13 cellular contexts compared by ENCODE assay signal in the genomic region with DNA sequence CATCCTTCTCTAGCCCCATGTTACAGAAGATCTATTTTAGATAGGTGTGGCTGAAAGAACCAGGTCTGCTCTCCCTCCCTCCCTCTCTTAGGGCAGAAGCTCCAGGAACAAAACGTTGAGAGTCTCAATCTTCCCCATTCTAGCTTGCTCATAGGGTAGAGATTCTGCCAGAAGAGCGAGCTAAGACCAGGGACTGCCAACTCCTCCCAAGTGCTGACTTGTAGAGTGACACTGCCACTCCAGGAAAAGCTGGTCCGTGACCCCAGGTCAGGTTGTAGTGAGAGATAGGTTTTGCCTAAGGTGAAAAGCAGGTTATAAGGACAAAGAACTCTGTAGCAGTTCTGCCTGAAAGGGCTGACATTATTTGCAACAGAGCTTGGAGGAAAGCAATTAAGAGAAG.
DNase-seq lines count a peak whose midpoint lies in the region; ATAC-seq and TF ChIP-seq lines count a peak whose summit lies in the region.
"Had no signal": no experiment of that assay in that cellular context is flagged by ENCODE, and none has a peak within 500 bp of the region (broad histone marks: within the 10 kb centered on the region; RNA-seq: fewer than 3 reads in every experiment).

No MANE protein-coding gene starts in this region.

- DNase-seq in Right ventricle myocardium superior (no peak), Right ventricle myocardium inferior (ENCODE audit: missing footprints) (no peak), Karpas-422 (peak; percentile 49), neural progenitor cell (ENCODE audit: low spot score) (no peak), posterior cingulate gyrus (no peak)
- DNase-seq: 8988T, AML-193, DMS53, GM23248 had no signal

- intact Hi-C loops in Right ventricle myocardium superior (cut with DNase I), result no loop called here
- intact Hi-C loops in Right ventricle myocardium inferior (cut with DNase I), result no loop called here
- intact Hi-C loops in posterior cingulate gyrus (cut with DNase I), result no loop called here

- H3K4me1 ChIP-seq in Karpas-422 (ENCODE audit: low read length) (peaks cover 20% of the 10 kb centered on the region), neural progenitor cell (peaks cover 5% of the 10 kb centered on the region)
- H3K4me1 ChIP-seq: BLaER1 had no signal

- no peaks in the 10 kb centered on the region for H3F3A ChIP-seq in neural progenitor cell (ENCODE audit: low read depth)

- H3K27ac ChIP-seq in Karpas-422 (ENCODE audit: low read length), result peak overlapping the region; percentile 38
- H3K27ac ChIP-seq in neural progenitor cell, result no peak overlapping the region
- H3K27ac ChIP-seq: BLaER1, GM23248 had no signal

- H3K79me2 ChIP-seq in Karpas-422 (ENCODE audit: low read length), result peaks cover 9% of the 10 kb centered on the region
- H3K79me2 ChIP-seq in neural progenitor cell (ENCODE audit: low read depth), result no peaks in the 10 kb centered on the region

- H2AFZ ChIP-seq in Karpas-422 (ENCODE audit: low read length), result no peak overlapping the region
- no peak overlapping the region for H2AFZ ChIP-seq in neural progenitor cell (replicated peaks)
- H2AFZ ChIP-seq: GM23248 had no signal

- peaks cover 38% of the 10 kb centered on the region for H3K36me3 ChIP-seq in Karpas-422 (ENCODE audit: insufficient read depth, low read length)
- H3K36me3 ChIP-seq in neural progenitor cell, result no peaks in the 10 kb centered on the region

- no peaks in the 10 kb centered on the region for H4K20me1 ChIP-seq in Karpas-422 (ENCODE audit: insufficient read depth, low read depth, low read length)
- H4K20me1 ChIP-seq in neural progenitor cell (ENCODE audit: low read depth), result no peaks in the 10 kb centered on the region
- H4K20me1 ChIP-seq: BLaER1 had no signal

- peaks cover 3% of the 10 kb centered on the region for H3K9me3 Mint-ChIP-seq in neural progenitor cell

- H3K4me3 ChIP-seq in Karpas-422 (ENCODE audit: low read length) (no peak overlapping the region), neural progenitor cell (no peak overlapping the region)
- H3K4me3 ChIP-seq: BLaER1, GM23248 had no signal

- H3K9me3 ChIP-seq in Karpas-422 (ENCODE audit: low read length), result no peaks in the 10 kb centered on the region
- H3K9me3 ChIP-seq in neural progenitor cell (ENCODE audit: low read depth), result no peaks in the 10 kb centered on the region
- H3K9me3 ChIP-seq: BLaER1 had no signal

- H3K27ac Mint-ChIP-seq in neural progenitor cell, result peak overlapping the region; percentile 19

- ATAC-seq in Right ventricle myocardium superior (ENCODE audit: poor library complexity), result peak; percentile 62
- no peak for ATAC-seq in Right ventricle myocardium inferior
- peak; percentile 99 for ATAC-seq in esophagus mucosa
- no peak for ATAC-seq in HG03045 (IDR thresholded peaks at IDR 0.05; ENCODE audit: unreplicated experiment)
- ATAC-seq: HCT116 had no signal

- no peaks in the 10 kb centered on the region for H3K27me3 ChIP-seq in Karpas-422 (ENCODE audit: low read length)
- no peaks in the 10 kb centered on the region for H3K27me3 ChIP-seq in neural progenitor cell
- H3K27me3 ChIP-seq: BLaER1 had no signal

- TF ChIP-seq CTCF in neural progenitor cell (IDR thresholded peaks at IDR 0.05), result no peak

- H3K4me2 ChIP-seq in Karpas-422 (ENCODE audit: low read depth, low read length, poor library complexity, severe bottlenecking) (peak overlapping the region; percentile 33), neural progenitor cell (no peak overlapping the region)
- H3K4me2 ChIP-seq: BLaER1 had no signal

- no peak overlapping the region for H3K4me3 Mint-ChIP-seq in neural progenitor cell

- H3K9me2 ChIP-seq in Karpas-422 (replicated peaks; ENCODE audit: insufficient read depth, low read length), result no peaks in the 10 kb centered on the region

- H3K9ac ChIP-seq in Karpas-422 (ENCODE audit: low read length) (peak overlapping the region; percentile 30), neural progenitor cell (no peak overlapping the region)
- H3K9ac ChIP-seq: BLaER1, GM23248 had no signal

- peaks cover 3% of the 10 kb centered on the region for H3K27me3 Mint-ChIP-seq in neural progenitor cell (ENCODE audit: insufficient read depth, low read depth)

- H3K36me3 Mint-ChIP-seq in neural progenitor cell, result peaks cover 19% of the 10 kb centered on the region

- H3K4me1 Mint-ChIP-seq in neural progenitor cell, result peaks cover 2% of the 10 kb centered on the region

Comparison
In these comparisons a context has a peak if more than half of its experiments do, and no peak if none do; other contexts are left out.
1. ATAC-seq: peak in Right ventricle myocardium superior (single experiment) and esophagus mucosa (single experiment); none in Right ventricle myocardium inferior (single experiment) and HG03045 (single experiment).